8 cellular contexts compared by ENCODE assay signal in genomic region chr3:72996473-72997333, GRCh38. TPM values are rescaled to one million over a fixed set of nuclear protein-coding genes. Genes with fewer than 3 reads are reported as not detected.
DNase-seq lines count a peak whose midpoint lies in the region; ATAC-seq and TF ChIP-seq lines count a peak whose summit lies in the region.

TSS of gene PPP4R2 (plus strand) at chr3:72996811. CDS start at chr3:72997038, 227 bp downstream.

- TF ChIP-seq POLR2A in adrenal gland (IDR thresholded peaks at IDR 0.05), result peak; percentile 78 to 89
- peak; percentile 84 for TF ChIP-seq POLR2A in prostate gland (IDR thresholded peaks at IDR 0.05)

- 0 to 1% (median 1%) methylated on average over 4 to 74 of the region's 75 CpGs for WGBS in adrenal gland, 4 donors
- 1% methylated on average over 49 to 75 of the region's 75 CpGs for WGBS in heart right ventricle, 2 donors
- WGBS in prostate gland, result 2% methylated on average over 54 of the region's 75 CpGs

- no peaks in the 10 kb centered on the region for H3K9me3 ChIP-seq in adrenal gland (replicated peaks in 1 of 3)
- no peaks in the 10 kb centered on the region for H3K9me3 ChIP-seq in heart right ventricle
- no peaks in the 10 kb centered on the region for H3K9me3 ChIP-seq in prostate gland

- DNase-seq in NCI-H1048 (lab: John Stamatoyannopoulos, UW) (peak; percentile 73), T-helper 1 cell (peak; percentile 85 to 92 (median 87)), adrenal gland (peak; percentile 86 to 90 (median 88)), heart right ventricle (peak; percentile 88 to 91), prostate gland (ENCODE audit: low spot score) (peak; percentile 80), ureter (ENCODE audit: low spot score) (peak; percentile 91)

- no peaks in the 10 kb centered on the region for H3K27me3 ChIP-seq in adrenal gland
- no peaks in the 10 kb centered on the region for H3K27me3 ChIP-seq in heart right ventricle
- H3K27me3 ChIP-seq in prostate gland (replicated peaks; ENCODE audit: insufficient read depth), result no peaks in the 10 kb centered on the region

- H3K27ac ChIP-seq in adrenal gland (peak within 1 kb of the TSS; percentile 78 to 100 (median 98)), heart right ventricle (peak within 1 kb of the TSS; percentile 96 to 99 (median 98)), prostate gland (peak within 1 kb of the TSS; percentile 98)

- intact Hi-C loops in adrenal gland (cut with DNase I) (loop anchor here in 1 of 2 donors (10.0 kb wide), 1 partner anchor 52 kb away; no protein-coding TSS in a partner anchor), heart right ventricle (cut with DNase I) (loop anchor here in 7 of 10 donors (2.0 to 10.0 kb wide), 10 partner anchors 34 to 152 kb away; partner anchors contain the start of gene SHQ1 (in 2 of the 7)), prostate gland (cut with DNase I) (loop anchor here (5.0 kb wide), 2 partner anchors 109 to 149 kb away; partner anchors contain the start of genes GXYLT2 and SHQ1)

- H3K4me1 ChIP-seq in adrenal gland (replicated peaks in 1 of 2), result peaks cover 33 to 39% of the 10 kb centered on the region in 2 donors
- H3K4me1 ChIP-seq in heart right ventricle, result peaks cover 0 to 48% (median 41%) of the 10 kb centered on the region in 9 donors
- peaks cover 4% of the 10 kb centered on the region for H3K4me1 ChIP-seq in prostate gland (replicated peaks)

- H3K4me3 ChIP-seq in adrenal gland, result peak within 1 kb of the TSS; percentile 2 to 96 (median 86)
- peak within 1 kb of the TSS; percentile 85 to 97 (median 92) for H3K4me3 ChIP-seq in heart right ventricle
- H3K4me3 ChIP-seq in prostate gland, result peak within 1 kb of the TSS; percentile 73 to 94

- H3K36me3 ChIP-seq in adrenal gland (replicated peaks in 1 of 2) (peaks cover 0 to 4% of the 10 kb centered on the region in 2 donors), heart right ventricle (peaks cover 0 to 37% (median 0%) of the 10 kb centered on the region in 9 donors), prostate gland (no peaks in the 10 kb centered on the region)

- ATAC-seq in HG02588 (IDR thresholded peaks at IDR 0.05; ENCODE audit: unreplicated experiment) (peak; percentile 92), heart right ventricle (peak; percentile 96 to 98 (median 97))

- TF ChIP-seq CTCF in GM12872 (IDR thresholded peaks at IDR 0.05; ENCODE audit: insufficient read depth, low read depth, low read length), result 0 out of 3 replicates have a peak, but pooled peaks have one; percentile 7
- no peak for TF ChIP-seq CTCF in adrenal gland (IDR thresholded peaks at IDR 0.05)
- peak in 2 of 9 donors; percentile 11 to 32 for TF ChIP-seq CTCF in heart right ventricle (IDR thresholded peaks at IDR 0.05)
- peak in 2 of 4 experiments; percentile 6 to 31 for TF ChIP-seq CTCF in prostate gland (IDR thresholded peaks at IDR 0.05)

RNA-seq across cellular contexts. Expression of gene PPP4R2, which starts in this region (rescaled TPM):
- total RNA-seq in adrenal gland (10 to 100 TPM; 31.7 to 90.1 (median 68.3) TPM), heart right ventricle (10 to 100 TPM; 43.1 to 75.4 (median 50.6) TPM), prostate gland (10 to 100 TPM; 29.6 to 41.8 TPM), ureter (69.4 TPM)
- polyA plus RNA-seq in adrenal gland (10 to 100 TPM; 14.2 to 40.3 (median 17.8) TPM), heart right ventricle (10 to 100 TPM in 1 of 2 donors, 1 to 10 TPM in 1; 9.8 to 20.6 TPM)

Comparison
In these comparisons a context has a peak if more than half of its experiments do, and no peak if none do; other contexts are left out.
1. Peak in every context shown above with its lines: DNase-seq, ATAC-seq, H3K4me3 ChIP-seq and H3K27ac ChIP-seq.